In genomic region chr7:101870361-101871062, GRCh38 we compare ENCODE assay signal across 11 cellular contexts. TPM values are rescaled to one million over a fixed set of nuclear protein-coding genes. Genes with fewer than 3 reads are reported as not detected.
DNase-seq lines count a peak whose midpoint lies in the region; ATAC-seq and TF ChIP-seq lines count a peak whose summit lies in the region.
"Had no signal": no experiment of that assay in that cellular context is flagged by ENCODE, and none has a peak within 500 bp of the region (broad histone marks: within the 10 kb centered on the region; RNA-seq: fewer than 3 reads in every experiment).

No MANE protein-coding gene starts in this region.

- no peak overlapping the region for H2BK5ac ChIP-seq in H9 (ENCODE audit: insufficient read length, low read length)

- no peak overlapping the region for H3K18ac ChIP-seq in H9 (ENCODE audit: insufficient read length, low read depth, low read length)

- peak overlapping the region; percentile 37 for H3K4me2 ChIP-seq in H9 (ENCODE audit: insufficient read depth, insufficient read length, low read length)

- TF ChIP-seq CTCF in AG04450 (IDR thresholded peaks at IDR 0.05; ENCODE audit: low read depth, low read length), result peak; percentile 31; the same call in 1 of the 2 replicates
- TF ChIP-seq CTCF in H9 (conservative IDR thresholded peaks at IDR 0.05), result peak; percentile 66
- TF ChIP-seq CTCF in WTC11 (IDR thresholded peaks at IDR 0.05), result no peak
- TF ChIP-seq CTCF in kidney epithelial cell (IDR thresholded peaks at IDR 0.05; ENCODE audit: insufficient read depth, low read length, poor library complexity, severe bottlenecking), result peak; percentile 27
- no peak for TF ChIP-seq CTCF in GM10248 (IDR thresholded peaks at IDR 0.05; ENCODE audit: control extremely low read depth, extremely low read depth, low read depth, missing control alignments)

- peaks cover under 1% of the 10 kb centered on the region for H3K36me3 ChIP-seq in kidney epithelial cell (ENCODE audit: control insufficient read depth, insufficient read depth, low read length)
- H3K36me3 ChIP-seq: Peyer's patch had no signal

- H3K4me1 Mint-ChIP-seq in H9 (peaks cover 53 to 66% of the 10 kb centered on the region in 2 experiments), WTC11 (peaks cover 74% of the 10 kb centered on the region)

- no peak overlapping the region for H2BK20ac ChIP-seq in H9 (ENCODE audit: low read depth, low read length, poor library complexity, severe bottlenecking)

- no peak overlapping the region for H3K56ac ChIP-seq in H9 (ENCODE audit: insufficient read length, low read depth, low read length)

- H4K5ac ChIP-seq in H9 (ENCODE audit: insufficient read length, low read depth, low read length), result no peak overlapping the region

- no peak overlapping the region for H3T11ph ChIP-seq in H9 (ENCODE audit: low read length)

- no peak overlapping the region for H3K9ac ChIP-seq in H9 (ENCODE audit: extremely low read depth, insufficient read length, low read length)

- peaks cover 2% of the 10 kb centered on the region for H3K79me1 ChIP-seq in H9 (ENCODE audit: insufficient read depth, low read depth, low read length, poor library complexity, severe bottlenecking)

- H2BK120ac ChIP-seq in H9 (ENCODE audit: low read depth, low read length, poor library complexity, severe bottlenecking), result no peak overlapping the region

- H3K27me3 Mint-ChIP-seq in H9 (ENCODE audit: low read depth) (no peaks in the 10 kb centered on the region), WTC11 (ENCODE audit: low read depth) (no peaks in the 10 kb centered on the region)

- no peak overlapping the region for H2BK12ac ChIP-seq in H9 (ENCODE audit: insufficient read length, low read depth, low read length)

- peak overlapping the region in 1 of 2 experiments; percentile 61; a peak in 4 of 5 replicates for H3K4me3 Mint-ChIP-seq in H9
- H3K4me3 Mint-ChIP-seq in WTC11, result peak overlapping the region; percentile 44

- peaks cover 20% of the 10 kb centered on the region for H3K4me1 ChIP-seq in H9 (ENCODE audit: insufficient read depth, low read length)

- H3K9me3 ChIP-seq in AG04450 (ENCODE audit: control insufficient read depth, insufficient read depth, low read length), result peaks cover 5% of the 10 kb centered on the region; the same call in 1 of the 2 replicates
- H3K9me3 ChIP-seq in H9 (ENCODE audit: control insufficient read depth, low read depth, low read length), result no peaks in the 10 kb centered on the region
- H3K9me3 ChIP-seq: Peyer's patch had no signal

- no peak overlapping the region for H2AFZ ChIP-seq in H9 (ENCODE audit: low read length)

- H3K9me3 Mint-ChIP-seq in H9 (no peaks in the 10 kb centered on the region; a peak in 1 of 5 replicates), WTC11 (no peaks in the 10 kb centered on the region)

- no peak overlapping the region for H2AK5ac ChIP-seq in H9 (ENCODE audit: insufficient read length, low read length)

- no CpG with 5 or more reads among the region's 12 CpGs for WGBS in H9 (ENCODE audit: extremely low coverage, insufficient read length, low lambda C conversion rate)

- no peak overlapping the region for H3K23ac ChIP-seq in H9 (ENCODE audit: insufficient read length, low read depth, low read length)

- no peak overlapping the region for H4K91ac ChIP-seq in H9 (ENCODE audit: insufficient read length, low read depth, low read length)

- peak overlapping the region; percentile 94 to 98 (median 98) for H3K27ac Mint-ChIP-seq in H9
- H3K27ac Mint-ChIP-seq in WTC11, result peak overlapping the region; percentile 95

- H3K27me3 ChIP-seq in AG04450 (ENCODE audit: control insufficient read depth, insufficient read depth, low read length), result no peaks in the 10 kb centered on the region
- no peaks in the 10 kb centered on the region for H3K27me3 ChIP-seq in H9 (ENCODE audit: insufficient read depth, low read length)
- no peaks in the 10 kb centered on the region for H3K27me3 ChIP-seq in kidney epithelial cell (ENCODE audit: control insufficient read depth, insufficient read depth, low read length)
- H3K27me3 ChIP-seq: Peyer's patch had no signal

- H2BK15ac ChIP-seq in H9 (ENCODE audit: low read depth, low read length), result 0 out of 2 replicates have a peak overlapping the region, but pooled peaks have one; percentile 13

- peaks cover 32% of the 10 kb centered on the region; the same call in 1 of the 2 replicates for H3K79me2 ChIP-seq in H9 (ENCODE audit: insufficient read depth, low read length)

- peak; percentile 79 for ATAC-seq in WTC11
- ATAC-seq in HG02642 (IDR thresholded peaks at IDR 0.05; ENCODE audit: poor library complexity, unreplicated experiment), result no peak

- H3K27ac ChIP-seq in AG04450 (ENCODE audit: low read depth, low read length) (peak overlapping the region; percentile 21), H9 (ENCODE audit: insufficient read length, low read depth, low read length) (peak overlapping the region; percentile 66)
- H3K27ac ChIP-seq: Peyer's patch had no signal

- H3K4ac ChIP-seq in H9 (ENCODE audit: low read depth, low read length), result no peak overlapping the region

- POLR2A ChIA-PET in AG04450 (lab: Yijun Ruan, JAX) (interaction anchor here (1.6 kb wide), 1 partner anchor 12 kb away, joined by 4 read pairs; no protein-coding TSS in a partner anchor), WTC11 (lab: Charles Lee) (interaction anchor here (0.5 kb wide), 1 partner anchor 250 kb away, joined by 4 read pairs; no protein-coding TSS in a partner anchor), GM10248 (lab: Yijun Ruan, JAX) (no interaction called here)

- CTCF ChIA-PET in AG04450 (lab: Charles Lee), result no interaction called here
- CTCF ChIA-PET in WTC11 (lab: Charles Lee), result interaction anchor here (0.7 to 2.7 kb wide), 18 partner anchors 8 to 262 kb away, joined by 3 to 19 read pairs (median 4); partner anchors contain the start of gene CUX1
- CTCF ChIA-PET in GM10248 (lab: Yijun Ruan, JAX), result interaction anchor here (1.0 to 1.2 kb wide), 3 partner anchors 12 to 18 kb away, joined by 3 to 7 read pairs (median 3); no protein-coding TSS in a partner anchor

- peaks cover 5% of the 10 kb centered on the region for H4K20me1 ChIP-seq in H9 (ENCODE audit: control insufficient read depth, insufficient read depth, insufficient read length)

- H3K36me3 Mint-ChIP-seq in H9 (ENCODE audit: insufficient read depth in 1 of 3, low read depth in 3 of 3) (peaks cover 0 to 5% (median 4%) of the 10 kb centered on the region in 3 experiments; a peak in 5 of 7 replicates), WTC11 (peaks cover 2% of the 10 kb centered on the region; the same call in 1 of the 2 replicates)

- DNase-seq in AG04450 (ENCODE audit: low read depth, low spot score) (no peak), H9 (peak; percentile 76), WTC11 (ENCODE audit: low spot score) (peak; percentile 57), kidney epithelial cell (ENCODE audit: low read depth) (no peak), GM10248 (ENCODE audit: extremely low spot score) (no peak)
- DNase-seq in stimulated activated CD4-positive, alpha-beta T cell treated with anti-CD3 and anti-CD28 coated beads, Interleukin-2, amount 100 ng/mL, for 24 hours, result no peak
- DNase-seq in effector CD4-positive, alpha-beta T cell, result no peak
- DNase-seq: activated naive CD4-positive, alpha-beta T cell; DMS 273 treated with DMSO at 0.1 percent for 48 hours; Peyer's patch had no signal

- H3K4me3 ChIP-seq in AG04450 (ENCODE audit: low read depth, low read length), result no peak overlapping the region
- no peak overlapping the region for H3K4me3 ChIP-seq in kidney epithelial cell (ENCODE audit: low read depth, low read length)
- H3K4me3 ChIP-seq: Peyer's patch had no signal

- no peak overlapping the region for H3K14ac ChIP-seq in H9 (ENCODE audit: insufficient read depth, low read length)

- no peaks in the 10 kb centered on the region for H3K23me2 ChIP-seq in H9 (ENCODE audit: insufficient read length, low read depth, low read length, poor library complexity, severe bottlenecking)

- H4K8ac ChIP-seq in H9 (replicated peaks; ENCODE audit: insufficient read length, low read depth, low read length), result no peak overlapping the region

TF ChIP-seq in WTC11, 78 proteins besides CTCF, POLR2A, EP300 and RAD21:
- TF ChIP-seq, protein P1, sequence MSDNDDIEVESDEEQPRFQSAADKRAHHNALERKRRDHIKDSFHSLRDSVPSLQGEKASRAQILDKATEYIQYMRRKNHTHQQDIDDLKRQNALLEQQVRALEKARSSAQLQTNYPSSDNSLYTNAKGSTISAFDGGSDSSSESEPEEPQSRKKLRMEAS (CRISPR knock-in tag; IDR thresholded peaks at IDR 0.05), result 0 out of 2 replicates have a peak, but pooled peaks have one; percentile 15
- TF ChIP-seq NR1H2 (CRISPR knock-in tag; IDR thresholded peaks at IDR 0.05), result no peak
- TF ChIP-seq SMAD4 (CRISPR knock-in tag; IDR thresholded peaks at IDR 0.05), result no peak
TF ChIP-seq in WTC11: peak in this region for 1.

RNA-seq across cellular contexts. Expression of gene CUX1, which starts 53.1 kb away (rescaled TPM):
- polyA plus RNA-seq in AG04450 (2011; rRNA removed), result 29.7 and 33.8 TPM in 2 replicates
- polyA minus RNA-seq in AG04450 (2011; rRNA and poly(A)+ RNA removed), result 27.6 and 29.0 TPM in 2 replicates
- 53.5 and 60.5 TPM in 2 replicates for total RNA-seq in H9 (2021)
- total RNA-seq in WTC11 (2021), result 64.3 to 77.1 TPM (median 76.1 TPM) in 3 replicates
- 56.7 and 65.2 TPM in 2 replicates for total RNA-seq in kidney epithelial cell

Comparison
In these comparisons a context has a peak if more than half of its experiments do, and no peak if none do; other contexts are left out.
1. DNase-seq: peak in H9 (single experiment) and WTC11 (single experiment); none in AG04450 (single experiment), kidney epithelial cell (single experiment), GM10248 (single experiment), stimulated activated CD4-positive, alpha-beta T cell treated with anti-CD3 and anti-CD28 coated beads, Interleukin-2, amount 100 ng/mL, for 24 hours (0 of 2) and effector CD4-positive, alpha-beta T cell (single experiment).
2. CTCF ChIP-seq: peak in AG04450 (single experiment), H9 (single experiment) and kidney epithelial cell (single experiment); none in WTC11 (single experiment) and GM10248 (single experiment).